8 cellular contexts compared by ENCODE assay signal in the genomic region with DNA sequence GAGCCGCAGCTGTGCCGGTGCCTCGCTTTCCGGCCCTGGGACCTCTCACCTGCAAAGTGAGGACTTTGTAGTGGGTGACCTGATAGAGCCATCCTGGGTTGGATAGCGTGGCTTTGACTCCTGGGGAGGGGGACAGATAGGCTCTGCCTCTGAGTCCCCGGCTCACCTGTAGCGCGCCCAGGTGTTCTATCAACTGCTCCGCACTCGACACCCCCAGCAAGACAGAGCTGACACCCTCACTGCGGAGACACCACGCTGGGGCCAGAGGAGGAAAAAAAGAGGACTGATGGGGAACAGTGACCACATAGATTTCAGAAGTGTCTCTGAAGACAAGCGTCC. TPM values are rescaled to one million over a fixed set of nuclear protein-coding genes. Genes with fewer than 3 reads are reported as not detected.
DNase-seq lines count a peak whose midpoint lies in the region; ATAC-seq, FAIRE-seq and TF ChIP-seq lines count a peak whose summit lies in the region.

No MANE protein-coding gene starts in this region.

- CTCF ChIA-PET in CD8-positive, alpha-beta memory T cell (lab: Charles Lee), result interaction anchor here (0.7 to 3.1 kb wide), 4 partner anchors 8 to 66 kb away, joined by 3 to 21 read pairs (median 6); a partner anchor contains a TSS

- no peaks in the 10 kb centered on the region for H3K9me3 ChIP-seq in CD8-positive, alpha-beta memory T cell (ENCODE audit: low read length)
- H3K9me3 ChIP-seq in T-helper 17 cell (ENCODE audit: control insufficient read depth, low read length, poor library complexity, severe bottlenecking), result no peaks in the 10 kb centered on the region

- H3K27ac Mint-ChIP-seq in CD8-positive, alpha-beta memory T cell, result peak overlapping the region; percentile 13 to 93 (median 88)
- H3K27ac Mint-ChIP-seq in T-helper 17 cell (peak overlapping the region; percentile 95), progenitor cell of endocrine pancreas (no peak overlapping the region)

- peak overlapping the region; percentile 77 for H3K4me3 ChIP-seq in CD8-positive, alpha-beta memory T cell (ENCODE audit: low read length)
- H3K4me3 ChIP-seq in fibroblast of the aortic adventitia (ENCODE audit: low read depth, low read length), result peak overlapping the region; percentile 59

- no peaks in the 10 kb centered on the region for H3K36me3 ChIP-seq in CD8-positive, alpha-beta memory T cell (ENCODE audit: insufficient read depth, low read length)

- peaks cover 14% of the 10 kb centered on the region for H3K4me1 ChIP-seq in CD8-positive, alpha-beta memory T cell (ENCODE audit: insufficient read depth, low read length)

- H3K27ac ChIP-seq in CD8-positive, alpha-beta memory T cell (ENCODE audit: low read depth, low read length), result no peak overlapping the region

- no peaks in the 10 kb centered on the region for H3K27me3 Mint-ChIP-seq in CD8-positive, alpha-beta memory T cell
- H3K27me3 Mint-ChIP-seq in T-helper 17 cell (no peaks in the 10 kb centered on the region), progenitor cell of endocrine pancreas (peaks cover 58% of the 10 kb centered on the region)

- peak overlapping the region; percentile 82 to 88 (median 86) for H3K4me3 Mint-ChIP-seq in CD8-positive, alpha-beta memory T cell
- H3K4me3 Mint-ChIP-seq in T-helper 17 cell (peak overlapping the region; percentile 98), progenitor cell of endocrine pancreas (ENCODE audit: low read depth) (peak overlapping the region; percentile 60)

- DNase-seq in CD8-positive, alpha-beta memory T cell, result no peak
- no peak for DNase-seq in T-helper 17 cell
- no peak for DNase-seq in fibroblast of the aortic adventitia (ENCODE audit: low read depth)
- DNase-seq in progenitor cell of endocrine pancreas (ENCODE audit: low spot score, unreplicated experiment), result no peak
- no peak for DNase-seq in activated effector memory CD4-positive, alpha-beta T cell treated with Interleukin-2 at 50 U/mL for 16 hours
- DNase-seq in NCI-H2029 treated with DMSO at 0.1 percent for 48 hours (lab: John Stamatoyannopoulos, UW), result no peak
- DNase-seq in frontal cortex (ENCODE audit: low spot score in 2 of 2), result no peak
- no peak for DNase-seq in COLO829 (ENCODE audit: low spot score)

- peaks cover 15 to 22% (median 22%) of the 10 kb centered on the region in 3 donors for H3K4me1 Mint-ChIP-seq in CD8-positive, alpha-beta memory T cell
- H3K4me1 Mint-ChIP-seq in T-helper 17 cell, result peaks cover 25% of the 10 kb centered on the region
- peaks cover 4% of the 10 kb centered on the region for H3K4me1 Mint-ChIP-seq in progenitor cell of endocrine pancreas (ENCODE audit: low read depth)

- H3K27me3 ChIP-seq in CD8-positive, alpha-beta memory T cell (ENCODE audit: insufficient read depth, low read length, poor library complexity, severe bottlenecking), result no peaks in the 10 kb centered on the region

- FAIRE-seq in frontal cortex (lab: Jason Lieb, UNC), result no peak

- no peak for ATAC-seq in T-helper 17 cell

- H3K9me3 Mint-ChIP-seq in CD8-positive, alpha-beta memory T cell, result no peaks in the 10 kb centered on the region
- H3K9me3 Mint-ChIP-seq in progenitor cell of endocrine pancreas (ENCODE audit: low read depth), result no peaks in the 10 kb centered on the region

- POLR2A ChIA-PET in CD8-positive, alpha-beta memory T cell (lab: Charles Lee), result interaction anchor here (0.6 kb wide), 1 partner anchor 886 kb away, joined by 3 read pairs; no protein-coding TSS in a partner anchor

- TF ChIP-seq CTCF in fibroblast of the aortic adventitia (IDR thresholded peaks at IDR 0.05; ENCODE audit: insufficient read depth, low read length) (no peak), progenitor cell of endocrine pancreas (IDR thresholded peaks at IDR 0.05; ENCODE audit: unreplicated experiment) (no peak)

- H3K36me3 Mint-ChIP-seq in CD8-positive, alpha-beta memory T cell, result peaks cover 0 to 4% (median 1%) of the 10 kb centered on the region in 3 donors
- H3K36me3 Mint-ChIP-seq in T-helper 17 cell (ENCODE audit: low read depth) (peaks cover 2% of the 10 kb centered on the region), progenitor cell of endocrine pancreas (ENCODE audit: insufficient read depth) (peaks cover 2% of the 10 kb centered on the region)

RNA-seq across cellular contexts. Expression of a gene that starts 6.4 kb away (rescaled TPM):
- total RNA-seq in CD8-positive, alpha-beta memory T cell, result 1 to 10 TPM; 5.6 to 6.7 TPM
- not detected for polyA plus RNA-seq in CD8-positive, alpha-beta memory T cell
- total RNA-seq in T-helper 17 cell (1 to 10 TPM; 5.9 to 8.4 TPM), fibroblast of the aortic adventitia (ENCODE audit: low replicate concordance) (1.3 TPM in 1 of 2 replicates, not detected in the other), progenitor cell of endocrine pancreas (6.0 and 6.4 TPM in 2 replicates), frontal cortex (1.2 TPM)

RNA-seq across cellular contexts. Expression of a gene that starts 7.2 kb away (rescaled TPM):
- total RNA-seq in CD8-positive, alpha-beta memory T cell, result 1 to 10 TPM; 4.4 to 4.8 TPM
- 3.3 TPM for polyA plus RNA-seq in CD8-positive, alpha-beta memory T cell
- total RNA-seq in T-helper 17 cell, result 1 to 10 TPM; 1.4 to 2.3 TPM
- 2.8 and 27.4 TPM in 2 replicates for total RNA-seq in fibroblast of the aortic adventitia (ENCODE audit: low replicate concordance)
- total RNA-seq in progenitor cell of endocrine pancreas, result 1.8 and 2.3 TPM in 2 replicates
- total RNA-seq in frontal cortex, result 8.2 TPM

RNA-seq across cellular contexts. Expression of a gene that starts 8.5 kb away (rescaled TPM):
- total RNA-seq in CD8-positive, alpha-beta memory T cell, result 100 to 1,000 TPM; 158 TPM
- polyA plus RNA-seq in CD8-positive, alpha-beta memory T cell, result 272 TPM
- total RNA-seq in T-helper 17 cell (100 to 1,000 TPM; 102 to 118 TPM), fibroblast of the aortic adventitia (ENCODE audit: low replicate concordance) (15.3 and 48.8 TPM in 2 replicates), progenitor cell of endocrine pancreas (139 and 141 TPM in 2 replicates), frontal cortex (14.3 TPM)

RNA-seq across cellular contexts. Expression of a gene that starts 8.7 kb away (rescaled TPM):
- total RNA-seq in CD8-positive, alpha-beta memory T cell, result 10 to 100 TPM; 44.3 to 46.8 TPM
- 12.0 TPM for polyA plus RNA-seq in CD8-positive, alpha-beta memory T cell
- total RNA-seq in T-helper 17 cell, result 10 to 100 TPM; 24.3 to 27.9 TPM
- 31.4 and 34.9 TPM in 2 replicates for total RNA-seq in fibroblast of the aortic adventitia (ENCODE audit: low replicate concordance)
- 47.7 and 51.6 TPM in 2 replicates for total RNA-seq in progenitor cell of endocrine pancreas
- total RNA-seq in frontal cortex, result 25.3 TPM

RNA-seq across cellular contexts. Expression of a gene that starts 34.7 kb away (rescaled TPM):
- total RNA-seq in CD8-positive, alpha-beta memory T cell, result 100 to 1,000 TPM; 116 to 123 TPM
- 20.1 TPM for polyA plus RNA-seq in CD8-positive, alpha-beta memory T cell
- total RNA-seq in T-helper 17 cell (100 to 1,000 TPM; 219 TPM), fibroblast of the aortic adventitia (ENCODE audit: low replicate concordance) (81.5 and 143 TPM in 2 replicates), progenitor cell of endocrine pancreas (112 and 119 TPM in 2 replicates), frontal cortex (276 TPM)
